1 cellular context compared by ENCODE assay signal in the genomic region with DNA sequence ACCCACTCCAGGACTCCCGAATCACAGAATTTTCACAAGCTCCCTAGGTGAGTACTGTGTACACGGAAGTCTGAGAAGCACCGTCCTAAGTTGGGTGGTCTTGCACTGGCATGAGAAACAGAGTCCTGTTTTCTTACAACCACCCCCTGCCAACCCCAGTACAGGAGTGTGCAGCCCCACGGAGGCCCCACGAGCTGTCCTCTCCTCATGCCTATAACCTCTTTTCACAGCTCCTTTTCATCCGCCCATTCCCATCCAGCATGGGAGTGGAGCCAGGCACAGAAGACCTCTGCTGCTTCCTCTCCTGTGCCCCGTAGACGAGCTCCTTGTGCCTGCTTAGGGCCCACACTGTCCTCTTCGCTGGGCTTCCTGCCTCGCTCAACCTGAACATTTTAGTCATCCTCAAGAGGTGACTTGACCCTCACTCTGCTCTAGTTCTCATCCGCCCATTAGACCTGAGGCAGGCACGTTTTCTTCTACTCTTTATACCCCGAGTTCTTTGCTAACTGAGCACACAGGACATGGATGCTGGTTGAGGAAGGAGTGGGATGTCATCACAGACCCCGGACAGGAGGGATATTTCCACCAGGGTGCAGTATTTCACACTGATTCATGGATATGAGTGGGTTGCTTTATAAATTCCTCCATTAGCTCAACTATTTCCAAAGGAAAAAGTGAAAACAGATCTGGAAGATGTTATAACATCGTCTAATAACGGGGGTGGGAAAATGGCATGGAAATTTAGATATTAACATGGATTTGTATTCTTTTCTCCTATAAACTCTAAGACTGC.
TF ChIP-seq lines count a peak whose summit lies in the region.

No MANE protein-coding gene starts in this region.

TF ChIP-seq in endothelial cell of umbilical vein, 7 proteins besides CTCF, POLR2A, EP300 and RAD21:
- no peak for TF ChIP-seq POLR2AphosphoS5 (IDR thresholded peaks at IDR 0.05; ENCODE audit: insufficient read depth, low read depth, low read length)
- no peak for TF ChIP-seq JUN (IDR thresholded peaks at IDR 0.05; ENCODE audit: borderline replicate concordance, insufficient read depth, insufficient read length, low read depth)
- TF ChIP-seq, protein P1, sequence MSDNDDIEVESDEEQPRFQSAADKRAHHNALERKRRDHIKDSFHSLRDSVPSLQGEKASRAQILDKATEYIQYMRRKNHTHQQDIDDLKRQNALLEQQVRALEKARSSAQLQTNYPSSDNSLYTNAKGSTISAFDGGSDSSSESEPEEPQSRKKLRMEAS (IDR thresholded peaks at IDR 0.05; ENCODE audit: insufficient read depth, insufficient read length), result no peak
- no peak for TF ChIP-seq MYC (IDR thresholded peaks at IDR 0.05; ENCODE audit: low read depth, low read length)
- no peak for TF ChIP-seq GATA2 (IDR thresholded peaks at IDR 0.05; ENCODE audit: insufficient read depth, insufficient read length, low read depth, low read length)
- no peak for TF ChIP-seq EZH2 (IDR thresholded peaks at IDR 0.05; ENCODE audit: borderline replicate concordance, low read depth, low read length, severe bottlenecking)
- no peak for TF ChIP-seq FOS (IDR thresholded peaks at IDR 0.05; ENCODE audit: borderline replicate concordance, insufficient read depth, low read length)
